Comparison of ENCODE assay signal across 9 cellular contexts in genomic region chr3:184381261-184382224, GRCh38. TPM values are rescaled to one million over a fixed set of nuclear protein-coding genes. Genes with fewer than 3 reads are reported as not detected.
DNase-seq lines count a peak whose midpoint lies in the region; ATAC-seq, FAIRE-seq and TF ChIP-seq lines count a peak whose summit lies in the region.
"Had no signal": no experiment of that assay in that cellular context is flagged by ENCODE, and none has a peak within 500 bp of the region (broad histone marks: within the 10 kb centered on the region; RNA-seq: fewer than 3 reads in every experiment).

No MANE protein-coding gene starts in this region.

- DNase-seq in NOMO-1 treated with DMSO at 0.1 percent for 48 hours (lab: John Stamatoyannopoulos, UW; ENCODE audit: unreplicated experiment) (peak; percentile 50), sciatic nerve (ENCODE audit: low spot score) (no peak), H54 (ENCODE audit: insufficient read length, low spot score) (no peak), RKO (ENCODE audit: low spot score) (no peak)
- DNase-seq: activated CD4-positive, alpha-beta T cell treated with anti-CD3 and anti-CD28 coated beads for 1 hour had no signal

- WGBS in gastroesophageal sphincter (ENCODE audit: low coverage in 1 of 2), 2 donors = 20 to 53% methylated on average over 2 to 3 of the region's 55 CpGs

- ATAC-seq in gastroesophageal sphincter (no peak), sciatic nerve (peak; percentile 59), GM21576 (IDR thresholded peaks at IDR 0.05; ENCODE audit: unreplicated experiment) (no peak)

- peaks cover 51% of the 10 kb centered on the region for H3K27me3 ChIP-seq in gastroesophageal sphincter

- no peak for TF ChIP-seq CTCF in gastroesophageal sphincter (IDR thresholded peaks at IDR 0.05)

- intact Hi-C loops in sciatic nerve (cut with DNase I) = no loop called here

- peak overlapping the region in 3 of 4 donors; percentile 48 to 84 (median 82) for H3K27ac ChIP-seq in gastroesophageal sphincter

- TF ChIP-seq POLR2A in gastroesophageal sphincter (IDR thresholded peaks at IDR 0.05) = no peak
- no peak for TF ChIP-seq POLR2A in H54 (IDR thresholded peaks at IDR 0.05; ENCODE audit: low read depth, low read length)

- FAIRE-seq in H54 (lab: Jason Lieb, UNC) = no peak
- FAIRE-seq: GM18507 had no signal

- H3K4me1 ChIP-seq in gastroesophageal sphincter = peaks cover 0 to 45% (median 24%) of the 10 kb centered on the region in 3 donors

- peak overlapping the region in 1 of 2 donors; percentile 67 for H3K4me3 ChIP-seq in gastroesophageal sphincter

- no peak for TF ChIP-seq EP300 in gastroesophageal sphincter (IDR thresholded peaks at IDR 0.05)

- peaks cover 0 to 20% of the 10 kb centered on the region in 2 donors for H3K36me3 ChIP-seq in gastroesophageal sphincter

- no peaks in the 10 kb centered on the region for H3K9me3 ChIP-seq in gastroesophageal sphincter

RNA-seq across cellular contexts. Expression of gene CHRD, which starts 1.7 kb away (rescaled TPM):
- total RNA-seq in gastroesophageal sphincter = 10 to 100 TPM in 3 of 4 donors, 1 to 10 TPM in 1; 8.2 to 27.4 (median 16.5) TPM
- total RNA-seq in sciatic nerve = 27.0 TPM

RNA-seq across cellular contexts. Expression of gene THPO, which starts 3.5 kb away (rescaled TPM):
- total RNA-seq in gastroesophageal sphincter = under 1 TPM in 2 of 4 donors, not detected in 2; 0.31 to 0.94 TPM
- total RNA-seq in sciatic nerve = 1.2 TPM
- total RNA-seq: LHCN-M2 had no signal

RNA-seq across cellular contexts. Expression of gene POLR2H, which starts 20.0 kb away (rescaled TPM):
- total RNA-seq in gastroesophageal sphincter (10 to 100 TPM; 32.8 to 54.1 (median 40.9) TPM), sciatic nerve (57.8 TPM)

RNA-seq across cellular contexts. Expression of gene CLCN2, which starts 20.1 kb away (rescaled TPM):
- total RNA-seq in gastroesophageal sphincter (1 to 10 TPM; 2.0 to 6.8 (median 2.3) TPM), sciatic nerve (24.5 TPM)

RNA-seq across cellular contexts. Expression of gene FAM131A, which starts 44.1 kb away (rescaled TPM):
- 10 to 100 TPM; 53.9 to 71.4 (median 65.3) TPM for total RNA-seq in gastroesophageal sphincter
- total RNA-seq in sciatic nerve = 22.6 TPM
